In the genomic region with DNA sequence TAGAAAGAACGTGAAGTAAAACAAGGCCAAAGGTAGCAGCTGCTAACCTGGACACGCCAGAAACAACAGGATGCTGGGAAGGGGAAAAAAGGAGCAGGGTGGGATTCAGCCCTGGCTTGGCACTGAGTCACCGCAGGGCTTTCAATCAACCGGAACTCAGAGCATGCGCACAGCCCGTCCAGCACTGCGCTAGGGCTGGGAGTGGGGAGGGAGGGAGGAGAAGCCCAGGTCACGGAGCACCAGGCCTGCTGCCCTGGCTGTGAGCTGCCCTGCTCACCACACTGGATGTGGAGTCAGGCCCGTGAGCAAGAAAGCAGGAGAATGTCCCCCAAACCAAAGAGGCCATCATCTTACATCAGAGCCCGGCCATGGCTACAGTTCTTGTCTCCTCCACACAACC, we compare ENCODE assay signal across 16 cellular contexts. TPM values are rescaled to one million over a fixed set of nuclear protein-coding genes. Genes with fewer than 3 reads are reported as not detected.
DNase-seq lines count a peak whose midpoint lies in the region; ATAC-seq, FAIRE-seq and TF ChIP-seq lines count a peak whose summit lies in the region.
"Had no signal": no experiment of that assay in that cellular context is flagged by ENCODE, and none has a peak within 500 bp of the region (broad histone marks: within the 10 kb centered on the region; RNA-seq: fewer than 3 reads in every experiment).

No MANE protein-coding gene starts in this region.

- H3K27ac Mint-ChIP-seq in type B pancreatic cell: peak overlapping the region; percentile 86

- no peak overlapping the region for H2BK5ac ChIP-seq in mesenchymal stem cell (ENCODE audit: low read depth, low read length, poor library complexity, severe bottlenecking)

- H3K4me3 ChIP-seq in breast epithelium (no peak overlapping the region), mammary epithelial cell (replicated peaks in 1 of 3; ENCODE audit: insufficient read depth in 1 of 3, low read depth in 2 of 3, low read length in 3 of 3) (no peak overlapping the region), ascending aorta (no peak overlapping the region), mesenchymal stem cell (ENCODE audit: insufficient read depth in 1 of 2, low read depth in 1 of 2, low read length in 2 of 2) (no peak overlapping the region)

- dilution Hi-C loops in mammary epithelial cell (cut with HindIII; ENCODE audit: low sequenced_read_pairs): loop anchor here (5.0 kb wide), 2 partner anchors 38 to 98 kb away; no protein-coding TSS in a partner anchor

- in situ Hi-C loops in mammary epithelial cell (cut with MboI; ENCODE audit: low sequenced_read_pairs in 2 of 2): loop anchor here (5.0 to 10.0 kb wide), 2 partner anchors 163 to 170 kb away; no protein-coding TSS in a partner anchor
- in situ Hi-C loops in GM13976 (cut with MboI; ENCODE audit: low sequenced_read_pairs, unreplicated experiment): no loop called here

- no peak overlapping the region for H3K4me3 Mint-ChIP-seq in type B pancreatic cell

- H4K8ac ChIP-seq in mesenchymal stem cell (ENCODE audit: low read length): no peak overlapping the region

- no peaks in the 10 kb centered on the region for H3K4me1 ChIP-seq in breast epithelium
- peaks cover 12% of the 10 kb centered on the region for H3K4me1 ChIP-seq in mammary epithelial cell (ENCODE audit: insufficient read depth, low read length)
- H3K4me1 ChIP-seq in ascending aorta: no peaks in the 10 kb centered on the region
- peaks cover 43% of the 10 kb centered on the region for H3K4me1 ChIP-seq in mesenchymal stem cell (ENCODE audit: control insufficient read depth, insufficient read depth, low read depth, low read length)

- peak overlapping the region; percentile 52 to 53 for H3K27ac ChIP-seq in breast epithelium
- H3K27ac ChIP-seq in mammary epithelial cell (ENCODE audit: insufficient read depth, low read depth, low read length): no peak overlapping the region
- peak overlapping the region; percentile 50 to 56 for H3K27ac ChIP-seq in ascending aorta
- H3K27ac ChIP-seq in mesenchymal stem cell (ENCODE audit: low read length, poor library complexity, severe bottlenecking): peak overlapping the region; percentile 61
- H3K27ac ChIP-seq: HL-60 had no signal

- H4K20me1 ChIP-seq in mammary epithelial cell (ENCODE audit: insufficient read depth, low read length): peaks cover 6% of the 10 kb centered on the region

- intact Hi-C loops in breast epithelium (cut with DNase I; ENCODE audit: low total_unique reads) (no loop called here), mammary epithelial cell (cut with micrococcal nuclease) (no loop called here), ascending aorta (cut with DNase I) (no loop called here)

- H3K18ac ChIP-seq in mesenchymal stem cell (ENCODE audit: low read depth in 1 of 2, low read length in 2 of 2): peak overlapping the region in 1 of 2 experiments; percentile 64

- no peak for FAIRE-seq in D721Med (lab: Jason Lieb, UNC)
- FAIRE-seq: bronchial epithelial cell, endometrium had no signal

- no peaks in the 10 kb centered on the region for H3K9me3 ChIP-seq in breast epithelium
- H3K9me3 ChIP-seq in mammary epithelial cell (replicated peaks; ENCODE audit: insufficient read depth, low read length): no peaks in the 10 kb centered on the region
- no peaks in the 10 kb centered on the region for H3K9me3 ChIP-seq in ascending aorta
- H3K9me3 ChIP-seq in mesenchymal stem cell (ENCODE audit: control insufficient read depth, low read length): no peaks in the 10 kb centered on the region

- 76% methylated on average over 10 of the region's 10 CpGs for WGBS in mammary epithelial cell (ENCODE audit: low coverage, missing lambda C conversion rate)
- 56% methylated on average over 10 of the region's 10 CpGs for WGBS in mesenchymal stem cell

- H3K79me1 ChIP-seq in mesenchymal stem cell (replicated peaks; ENCODE audit: low read length, poor library complexity, severe bottlenecking): peaks cover 3% of the 10 kb centered on the region

- no peaks in the 10 kb centered on the region for H3K27me3 Mint-ChIP-seq in type B pancreatic cell

- TF ChIP-seq CTCF in breast epithelium (IDR thresholded peaks at IDR 0.05): no peak
- no peak for TF ChIP-seq CTCF in mammary epithelial cell (conservative IDR thresholded peaks at IDR 0.05 in 1 of 2, IDR thresholded peaks at IDR 0.05 in 1 of 2; ENCODE audit: extremely low read depth in 1 of 2, insufficient read depth in 1 of 2, low read depth in 1 of 2, low read length in 2 of 2)
- no peak for TF ChIP-seq CTCF in ascending aorta (IDR thresholded peaks at IDR 0.05)
- TF ChIP-seq CTCF in type B pancreatic cell (conservative IDR thresholded peaks at IDR 0.05): no peak
- no peak for TF ChIP-seq CTCF in GM13976 (IDR thresholded peaks at IDR 0.05; ENCODE audit: borderline replicate concordance, control extremely low read depth, extremely low read depth, insufficient read depth, missing control alignments)
- TF ChIP-seq CTCF in D721Med (IDR thresholded peaks at IDR 0.05; ENCODE audit: insufficient read depth, missing control alignments): no peak

- no peak for TF ChIP-seq POLR2A in breast epithelium (IDR thresholded peaks at IDR 0.05)

- no peak overlapping the region for H2AK5ac ChIP-seq in mesenchymal stem cell (ENCODE audit: low read length, severe bottlenecking)

- no peak overlapping the region for H2BK15ac ChIP-seq in mesenchymal stem cell (ENCODE audit: low read depth, poor library complexity, severe bottlenecking)

- H3K14ac ChIP-seq in mesenchymal stem cell (ENCODE audit: low read length in 2 of 2): no peak overlapping the region

- no peaks in the 10 kb centered on the region for H3K4me1 Mint-ChIP-seq in type B pancreatic cell (ENCODE audit: unreplicated experiment)

- DNase-seq in breast epithelium (ENCODE audit: low spot score in 2 of 2) (no peak), mammary epithelial cell (no peak), ascending aorta (ENCODE audit: low spot score in 2 of 2) (no peak), mesenchymal stem cell (peak; percentile 61), type B pancreatic cell (ENCODE audit: extremely low spot score, unreplicated experiment) (no peak), GM13976 (ENCODE audit: low spot score) (no peak), D721Med (ENCODE audit: insufficient read length, low spot score) (no peak)
- DNase-seq: DMS153, NCI-H1436, NCI-H510A, T-helper 1 cell had no signal

- H3K9me3 Mint-ChIP-seq in type B pancreatic cell: no peaks in the 10 kb centered on the region

- CTCF ChIA-PET in mammary epithelial cell (lab: Charles Lee; ENCODE audit: low non-redundant PET): no interaction called here

- H3K23ac ChIP-seq in mesenchymal stem cell (ENCODE audit: low read length in 2 of 2): no peak overlapping the region

- ATAC-seq in GM18511 (IDR thresholded peaks at IDR 0.05; ENCODE audit: unreplicated experiment): no peak
- ATAC-seq: activated CD4-positive, CD25-positive, alpha-beta regulatory T cell treated with anti-CD3 and anti-CD28 coated beads, Interleukin-2, amount 50 U/mL, for 24 hours had no signal

- H2BK120ac ChIP-seq in mesenchymal stem cell (ENCODE audit: low read depth, low read length): no peak overlapping the region

- peak overlapping the region in 1 of 2 experiments; percentile 11 for H2BK12ac ChIP-seq in mesenchymal stem cell (ENCODE audit: low read length in 2 of 2)

- H3K4me2 ChIP-seq in mammary epithelial cell (ENCODE audit: insufficient read depth, low read depth, low read length) (no peak overlapping the region), mesenchymal stem cell (ENCODE audit: low read length, poor library complexity, severe bottlenecking) (no peak overlapping the region)

- H4K91ac ChIP-seq in mesenchymal stem cell (ENCODE audit: low read length): no peak overlapping the region

- no peaks in the 10 kb centered on the region for H3K27me3 ChIP-seq in breast epithelium
- H3K27me3 ChIP-seq in mammary epithelial cell (ENCODE audit: insufficient read depth, low read length): no peaks in the 10 kb centered on the region
- no peaks in the 10 kb centered on the region for H3K27me3 ChIP-seq in ascending aorta
- no peaks in the 10 kb centered on the region for H3K27me3 ChIP-seq in mesenchymal stem cell (ENCODE audit: control insufficient read depth in 1 of 2, insufficient read depth in 1 of 2, low read length in 2 of 2)

- H3K36me3 ChIP-seq in breast epithelium (peaks cover 20% of the 10 kb centered on the region), mammary epithelial cell (ENCODE audit: insufficient read depth, low read length) (peaks cover 62% of the 10 kb centered on the region), ascending aorta (peaks cover 100% of the 10 kb centered on the region in 2 donors), mesenchymal stem cell (ENCODE audit: control insufficient read depth in 1 of 2, insufficient read depth in 2 of 2, low read depth in 1 of 2, low read length in 2 of 2) (peaks cover 93 to 97% of the 10 kb centered on the region in 2 experiments)

- H3K9ac ChIP-seq in mammary epithelial cell (ENCODE audit: insufficient read depth, low read length) (no peak overlapping the region), mesenchymal stem cell (ENCODE audit: low read length) (no peak overlapping the region)

- no TSS peak for BruUV-seq in mammary epithelial cell (replicated peaks; lab: Mats Ljungman, UMichigan)

- no peak overlapping the region for H2AFZ ChIP-seq in mammary epithelial cell (ENCODE audit: low read depth, low read length)
- H2AFZ ChIP-seq in mesenchymal stem cell (ENCODE audit: low read depth, low read length): no peak overlapping the region

- H3K4ac ChIP-seq in mesenchymal stem cell (ENCODE audit: low read depth in 1 of 2, low read length in 2 of 2): no peak overlapping the region

- H3K36me3 Mint-ChIP-seq in type B pancreatic cell: peaks cover 10% of the 10 kb centered on the region

- H3K79me2 ChIP-seq in mammary epithelial cell (ENCODE audit: insufficient read depth, low read length): peaks cover 92% of the 10 kb centered on the region

RNA-seq across cellular contexts. Expression of a gene that starts 51.5 kb away (rescaled TPM):
- total RNA-seq in breast epithelium: 10 to 100 TPM in 2 of 3 donors, 1 to 10 TPM in 1; 5.9 to 38.3 (median 22.2) TPM
- 1 to 10 TPM in 1 of 2 donors, under 1 TPM in 1; 0.26 to 1.2 TPM for total RNA-seq in mammary epithelial cell
- 0.34 TPM for polyA plus RNA-seq in mammary epithelial cell
- not detected for polyA minus RNA-seq in mammary epithelial cell
- total RNA-seq in ascending aorta: 30.1 TPM
- polyA plus RNA-seq in mesenchymal stem cell (2013, experiment 1 of 2): 19.4 TPM
- polyA plus RNA-seq in mesenchymal stem cell (2013, experiment 2 of 2): 18.7 TPM
- 5.4 and 6.8 TPM in 2 replicates for total RNA-seq in type B pancreatic cell (ENCODE audit: low replicate concordance)
